1 cellular context compared by ENCODE assay signal in genomic region chr12:45557020-45557419, GRCh38.
TF ChIP-seq lines count a peak whose summit lies in the region.

No MANE protein-coding gene starts in this region.

TF ChIP-seq in HepG2, 621 proteins besides CTCF, POLR2A, EP300 and RAD21 (continued from another document):
- TF ChIP-seq KIAA2018 (CRISPR knock-in tag; IDR thresholded peaks at IDR 0.05; ENCODE audit: borderline replicate concordance), result no peak
